In the genomic region with DNA sequence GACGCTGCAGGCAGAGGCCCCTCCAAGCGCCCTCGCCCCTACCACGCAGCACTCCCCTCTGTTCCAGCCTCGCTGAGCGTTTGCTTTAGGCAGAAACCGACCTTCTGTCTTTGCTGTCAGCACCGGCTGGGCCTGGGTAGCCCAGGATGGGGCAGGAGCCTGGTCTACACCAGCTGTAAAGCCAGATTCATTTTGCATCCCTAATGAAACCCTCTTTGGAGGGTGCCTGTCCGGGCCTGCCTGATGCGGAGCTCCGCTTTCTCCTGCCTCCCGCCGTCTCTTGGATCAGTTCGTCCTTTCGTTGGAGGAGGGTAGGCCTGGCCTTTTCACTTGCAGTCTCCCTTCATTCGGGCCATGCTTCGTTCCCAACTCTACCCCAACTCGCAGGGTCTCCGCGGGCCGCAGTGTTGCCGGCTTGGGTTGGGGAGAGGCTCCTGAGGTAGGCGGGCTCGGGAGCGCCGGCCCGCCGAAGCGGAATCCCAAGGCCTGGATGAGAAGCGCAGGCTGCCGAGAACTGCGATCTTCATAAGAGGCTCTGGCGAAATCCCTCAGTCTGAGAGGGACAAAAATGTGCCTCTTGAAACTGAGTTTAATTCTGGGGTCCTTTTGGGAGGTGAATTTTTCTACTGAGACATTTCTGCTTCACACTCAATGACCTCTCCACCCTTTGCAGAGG, we compare ENCODE assay signal across 19 cellular contexts. TPM values are rescaled to one million over a fixed set of nuclear protein-coding genes. Genes with fewer than 3 reads are reported as not detected.
A peak's percentile ranks its signal among the peaks of the same experiment; 100 is the strongest.
DNase-seq lines count a peak whose midpoint lies in the region; ATAC-seq, FAIRE-seq and TF ChIP-seq lines count a peak whose summit lies in the region.
"Had no signal": no experiment of that assay in that cellular context is flagged by ENCODE, and none has a peak within 500 bp of the region (broad histone marks: within the 10 kb centered on the region; RNA-seq: fewer than 3 reads in every experiment).

No MANE protein-coding gene starts in this region.

- H2AK5ac ChIP-seq in neuronal stem cell (ENCODE audit: low read depth, low read length) = no peak overlapping the region

- H4K91ac ChIP-seq in neuronal stem cell (ENCODE audit: low read depth, low read length, poor library complexity) = no peak overlapping the region

- H3K27ac ChIP-seq in HEK293 (ENCODE audit: extremely low read depth, low read depth, low read length) (peak overlapping the region; percentile 44), SK-N-SH (ENCODE audit: low read depth in 2 of 2, low read length in 1 of 2) (no peak overlapping the region), kidney (ENCODE audit: low read depth in 2 of 2, low read length in 2 of 2) (peak overlapping the region; percentile 85 to 89), neuronal stem cell (replicated peaks; ENCODE audit: low read length) (no peak overlapping the region), osteoblast (ENCODE audit: low read depth, low read length) (no peak overlapping the region)
- H3K27ac ChIP-seq: upper lobe of right lung had no signal

- intact Hi-C loops in kidney (cut with DNase I) = no loop called here

- H3K27me3 ChIP-seq in SK-N-SH (ENCODE audit: insufficient read depth) (peaks cover 100% of the 10 kb centered on the region), neuronal stem cell (ENCODE audit: control insufficient read depth in 3 of 3, insufficient read depth in 3 of 3, low read depth in 1 of 3, low read length in 3 of 3) (peaks cover 74 to 100% (median 99%) of the 10 kb centered on the region in 3 experiments), osteoblast (ENCODE audit: insufficient read depth, low read length) (peaks cover 100% of the 10 kb centered on the region)

- peak overlapping the region; percentile 12; the same call in 1 of the 2 replicates for H3K4me2 ChIP-seq in SK-N-SH
- no peak overlapping the region for H3K4me2 ChIP-seq in neuronal stem cell (ENCODE audit: insufficient read depth, low read length, poor library complexity, severe bottlenecking)
- no peak overlapping the region for H3K4me2 ChIP-seq in osteoblast (ENCODE audit: insufficient read depth, low read length)

- DNase-seq in SK-N-SH = no peak
- peak; percentile 71 for DNase-seq in kidney
- DNase-seq in neuronal stem cell (ENCODE audit: low spot score) = no peak
- no peak for DNase-seq in stimulated activated CD4-positive, alpha-beta T cell treated with anti-CD3 and anti-CD28 coated beads, Interleukin-1b, Interleukin-23, amount 100 ng/mL, for 48 hours
- DNase-seq in cerebellum (ENCODE audit: low spot score) = no peak
- DNase-seq in osteoblast (ENCODE audit: insufficient read length, low spot score, missing footprints) = no peak
- DNase-seq: activated CD4-positive, alpha-beta memory T cell treated with anti-CD3 and anti-CD28 coated beads for 36 hours; amygdala; C1 segment of cervical spinal cord; cerebellar nuclear complex; DMS153; hypothalamus; NCI-H1105 treated with DMSO at 0.1 percent for 48 hours; stimulated activated naive CD4-positive, alpha-beta T cell treated with Interleukin-2 at 50 U/mL for 16 hours; upper lobe of right lung had no signal

- H3K9ac ChIP-seq in SK-N-SH (no peak overlapping the region), kidney (ENCODE audit: low read length in 2 of 2) (peak overlapping the region; percentile 43 to 81), neuronal stem cell (ENCODE audit: low read depth, low read length, poor library complexity) (peak overlapping the region; percentile 31)

- H4K8ac ChIP-seq in neuronal stem cell (ENCODE audit: low read depth, low read length) = no peak overlapping the region

- H2AFZ ChIP-seq in SK-N-SH (ENCODE audit: low read depth) = 0 out of 2 replicates have a peak overlapping the region, but pooled peaks have one; percentile 17
- peak overlapping the region; percentile 74 for H2AFZ ChIP-seq in neuronal stem cell (ENCODE audit: low read length)
- no peak overlapping the region for H2AFZ ChIP-seq in osteoblast (ENCODE audit: low read length)

- TF ChIP-seq RAD21 in SK-N-SH (IDR thresholded peaks at IDR 0.05; ENCODE audit: low read length) = no peak

- H4K20me1 ChIP-seq in SK-N-SH (ENCODE audit: insufficient read depth) (peaks cover 25% of the 10 kb centered on the region), osteoblast (ENCODE audit: insufficient read depth, low read length) (peaks cover 13% of the 10 kb centered on the region)

- no peak overlapping the region for H3K4ac ChIP-seq in neuronal stem cell (ENCODE audit: low read length)

- no peak; the same call in 1 of the 2 replicates for TF ChIP-seq CTCF in HEK293 (tag by site-specific recombination; IDR thresholded peaks at IDR 0.05)
- TF ChIP-seq CTCF in SK-N-SH (IDR thresholded peaks at IDR 0.05) = no peak
- TF ChIP-seq CTCF in kidney (IDR thresholded peaks at IDR 0.05; ENCODE audit: borderline replicate concordance, extremely low read depth, insufficient read depth) = no peak
- TF ChIP-seq CTCF in osteoblast (IDR thresholded peaks at IDR 0.05; ENCODE audit: extremely low read depth, low read depth, low read length) = no peak

- CTCF ChIA-PET in HEK293 (lab: Yijun Ruan, JAX) (interaction anchor here (0.7 to 2.7 kb wide), 7 partner anchors 19 to 442 kb away, joined by 3 to 7 read pairs (median 4); no protein-coding TSS in a partner anchor), SK-N-SH (lab: Yijun Ruan, JAX) (interaction anchor here (0.9 to 5.9 kb wide), 12 partner anchors 9 to 448 kb away, joined by 3 to 59 read pairs (median 8); partner anchors contain the start of gene HOXB5)

- H3F3A ChIP-seq in SK-N-SH (replicated peaks; ENCODE audit: insufficient read depth) = no peaks in the 10 kb centered on the region

- H3K14ac ChIP-seq in neuronal stem cell (ENCODE audit: low read length) = no peak overlapping the region

- no peak for ATAC-seq in HG03457 (IDR thresholded peaks at IDR 0.05; ENCODE audit: unreplicated experiment)
- ATAC-seq: upper lobe of right lung had no signal

- peak overlapping the region; percentile 77 for H3K23ac ChIP-seq in neuronal stem cell (ENCODE audit: low read depth, low read length, poor library complexity)

- H3K9me3 ChIP-seq in HEK293 (ENCODE audit: control insufficient read depth, insufficient read depth, low read depth, low read length) = no peaks in the 10 kb centered on the region
- no peaks in the 10 kb centered on the region for H3K9me3 ChIP-seq in SK-N-SH
- no peaks in the 10 kb centered on the region for H3K9me3 ChIP-seq in kidney (ENCODE audit: control insufficient read depth in 1 of 2, low read length in 2 of 2)
- peaks cover 0 to 10% of the 10 kb centered on the region in 2 donors for H3K9me3 ChIP-seq in neuronal stem cell (replicated peaks in 1 of 2; ENCODE audit: control insufficient read depth in 2 of 2, insufficient read depth in 1 of 2, low read depth in 1 of 2, low read length in 2 of 2)
- no peaks in the 10 kb centered on the region for H3K9me3 ChIP-seq in osteoblast (ENCODE audit: low read depth, low read length)
- H3K9me3 ChIP-seq: upper lobe of right lung had no signal

- no peaks in the 10 kb centered on the region for H3K79me2 ChIP-seq in SK-N-SH (ENCODE audit: insufficient read depth)
- no peaks in the 10 kb centered on the region for H3K79me2 ChIP-seq in osteoblast (ENCODE audit: insufficient read depth, low read length)

- H3K36me3 ChIP-seq in HEK293 (ENCODE audit: control insufficient read depth in 2 of 2, insufficient read depth in 1 of 2, low read length in 2 of 2) (peaks cover 0 to 26% of the 10 kb centered on the region in 2 experiments; a peak in 1 of 3 replicates), SK-N-SH (replicated peaks in 1 of 2; ENCODE audit: control insufficient read depth in 1 of 2, insufficient read depth in 2 of 2, low read length in 1 of 2) (no peaks in the 10 kb centered on the region), kidney (ENCODE audit: control insufficient read depth in 1 of 2, insufficient read depth in 2 of 2, low read length in 2 of 2) (no peaks in the 10 kb centered on the region), neuronal stem cell (replicated peaks in 1 of 2; ENCODE audit: control insufficient read depth in 2 of 2, insufficient read depth in 2 of 2, low read length in 2 of 2) (no peaks in the 10 kb centered on the region), osteoblast (ENCODE audit: insufficient read depth, low read length) (no peaks in the 10 kb centered on the region)
- H3K36me3 ChIP-seq: upper lobe of right lung had no signal

- no peak for FAIRE-seq in kidney (lab: Jason Lieb, UNC)
- FAIRE-seq: endometrium, H54 had no signal

- H2BK5ac ChIP-seq in neuronal stem cell (ENCODE audit: low read length) = no peak overlapping the region

- no peak overlapping the region for H2BK15ac ChIP-seq in neuronal stem cell (ENCODE audit: low read length)

- WGBS in SK-N-SH (ENCODE audit: low lambda C conversion rate) = 23% methylated on average over 33 of the region's 33 CpGs
- no CpG with 5 or more reads among the region's 33 CpGs for WGBS in neuronal stem cell (ENCODE audit: extremely low coverage in 2 of 2, insufficient read length in 2 of 2, insufficient replicate concordance in 1 of 2), 2 donors

- no peaks in the 10 kb centered on the region for H3K79me1 ChIP-seq in neuronal stem cell (ENCODE audit: low read depth, low read length)

- no peak overlapping the region for H2BK12ac ChIP-seq in neuronal stem cell (ENCODE audit: low read length)

- H2BK120ac ChIP-seq in neuronal stem cell (ENCODE audit: low read depth, low read length) = no peak overlapping the region

- no peak for TF ChIP-seq EP300 in SK-N-SH (IDR thresholded peaks at IDR 0.05; ENCODE audit: borderline replicate concordance in 1 of 2, low read depth in 1 of 2, low read length in 1 of 2)

- no peaks in the 10 kb centered on the region for H3K9me2 ChIP-seq in SK-N-SH

- H3K4me3 ChIP-seq in HEK293 (ENCODE audit: low read depth, low read length) = no peak overlapping the region
- no peak overlapping the region for H3K4me3 ChIP-seq in SK-N-SH (ENCODE audit: low read depth in 2 of 2, low read length in 1 of 2)
- peak overlapping the region; percentile 38 to 44 for H3K4me3 ChIP-seq in kidney (ENCODE audit: low read length in 2 of 2)
- no peak overlapping the region for H3K4me3 ChIP-seq in neuronal stem cell (ENCODE audit: low read length in 2 of 2)
- no peak overlapping the region for H3K4me3 ChIP-seq in osteoblast (ENCODE audit: insufficient read depth, low read length)
- H3K4me3 ChIP-seq: upper lobe of right lung had no signal

- no peak overlapping the region for H3K18ac ChIP-seq in neuronal stem cell (ENCODE audit: low read length)

- H3K4me1 ChIP-seq in HEK293 (ENCODE audit: control insufficient read depth, insufficient read depth, low read length) (peaks cover 48% of the 10 kb centered on the region), SK-N-SH (ENCODE audit: control insufficient read depth in 1 of 2, insufficient read depth in 2 of 2, low read depth in 1 of 2, low read length in 1 of 2) (no peaks in the 10 kb centered on the region), kidney (ENCODE audit: control insufficient read depth in 1 of 2, insufficient read depth in 1 of 2, low read depth in 1 of 2, low read length in 2 of 2) (peaks cover 0 to 11% of the 10 kb centered on the region in 2 donors), neuronal stem cell (ENCODE audit: control insufficient read depth in 2 of 2, insufficient read depth in 1 of 2, low read depth in 1 of 2, low read length in 2 of 2) (no peaks in the 10 kb centered on the region), osteoblast (ENCODE audit: insufficient read depth, low read length) (no peaks in the 10 kb centered on the region)

- POLR2A ChIA-PET in HEK293 (lab: Yijun Ruan, JAX) (interaction anchor here (0.6 kb wide), 1 partner anchor 729 kb away, joined by 3 read pairs; no protein-coding TSS in a partner anchor), SK-N-SH (lab: Yijun Ruan, JAX) (no interaction called here)

RNA-seq across cellular contexts. Expression of gene HOXB8, which starts 4.9 kb away (rescaled TPM):
- polyA plus RNA-seq in SK-N-SH (2012; rRNA removed) (not detected in 2 replicates), kidney (ENCODE audit: insufficient read depth, low read depth, low replicate concordance) (19.3 TPM)
- not detected in 2 replicates for polyA plus RNA-seq in SK-N-SH (2012; cell fraction: cytosol; rRNA removed)
- not detected in 2 replicates for polyA plus RNA-seq in SK-N-SH (2012; cell fraction: nucleus; rRNA removed)
- total RNA-seq in kidney (48.7 TPM), cerebellum (not detected), osteoblast (not detected in 2 replicates)
- not detected for polyA plus RNA-seq in neuronal stem cell (2013, experiment 1 of 2)
- not detected for polyA plus RNA-seq in neuronal stem cell (2013, experiment 2 of 2)
- total RNA-seq: activated CD4-positive, alpha-beta memory T cell treated with anti-CD3 and anti-CD28 coated beads for 36 hours had no signal

RNA-seq across cellular contexts. Expression of gene HOXB9, which starts 6.2 kb away (rescaled TPM):
- polyA plus RNA-seq in SK-N-SH (2012; rRNA removed) (not detected in 2 replicates), kidney (ENCODE audit: insufficient read depth, low read depth, low replicate concordance) (29.2 TPM)
- not detected in 2 replicates for polyA plus RNA-seq in SK-N-SH (2012; cell fraction: cytosol; rRNA removed)
- not detected in 2 replicates for polyA plus RNA-seq in SK-N-SH (2012; cell fraction: nucleus; rRNA removed)
- total RNA-seq in kidney (45.8 TPM), cerebellum (0.09 TPM), osteoblast (not detected in 2 replicates)
- polyA plus RNA-seq in neuronal stem cell (2013, experiment 1 of 2) = not detected
- not detected for polyA plus RNA-seq in neuronal stem cell (2013, experiment 2 of 2)
- total RNA-seq: upper lobe of right lung had no signal

RNA-seq across cellular contexts. Expression of gene HOXB7, which starts 9.1 kb away (rescaled TPM):
- not detected in 2 replicates for polyA plus RNA-seq in SK-N-SH (2012; rRNA removed)
- not detected in 2 replicates for polyA plus RNA-seq in SK-N-SH (2012; cell fraction: cytosol; rRNA removed)
- polyA plus RNA-seq in SK-N-SH (2012; cell fraction: nucleus; rRNA removed) = not detected in 2 replicates
- 45.4 TPM for total RNA-seq in kidney
- 49.6 TPM for polyA plus RNA-seq in kidney (ENCODE audit: insufficient read depth, low read depth, low replicate concordance)
- not detected for polyA plus RNA-seq in neuronal stem cell (2013, experiment 1 of 2)
- polyA plus RNA-seq in neuronal stem cell (2013, experiment 2 of 2) = not detected
- total RNA-seq in cerebellum = not detected
- total RNA-seq in osteoblast = 0.36 TPM in 1 of 2 replicates, not detected in the other

RNA-seq across cellular contexts. Expression of gene HOXB6, which starts 15.2 kb away (rescaled TPM):
- not detected in 2 replicates for polyA plus RNA-seq in SK-N-SH (2012; rRNA removed)
- polyA plus RNA-seq in SK-N-SH (2012; cell fraction: cytosol; rRNA removed) = not detected in 2 replicates
- not detected in 2 replicates for polyA plus RNA-seq in SK-N-SH (2012; cell fraction: nucleus; rRNA removed)
- 90.2 TPM for total RNA-seq in kidney
- polyA plus RNA-seq in kidney (ENCODE audit: insufficient read depth, low read depth, low replicate concordance) = 44.0 TPM
- polyA plus RNA-seq in neuronal stem cell (2013, experiment 1 of 2) = not detected
- not detected for polyA plus RNA-seq in neuronal stem cell (2013, experiment 2 of 2)
- not detected for total RNA-seq in cerebellum
- 0.59 and 0.72 TPM in 2 replicates for total RNA-seq in osteoblast

RNA-seq across cellular contexts. Expression of gene HOXB5, which starts 26.4 kb away (rescaled TPM):
- polyA plus RNA-seq in SK-N-SH (2012; rRNA removed) = not detected in 2 replicates
- polyA plus RNA-seq in SK-N-SH (2012; cell fraction: cytosol; rRNA removed) = 0.01 TPM in 1 of 2 replicates, not detected in the other
- polyA plus RNA-seq in SK-N-SH (2012; cell fraction: nucleus; rRNA removed) = not detected in 2 replicates
- 27.0 TPM for total RNA-seq in kidney
- 12.3 TPM for polyA plus RNA-seq in kidney (ENCODE audit: insufficient read depth, low read depth, low replicate concordance)
- not detected for polyA plus RNA-seq in neuronal stem cell (2013, experiment 1 of 2)
- polyA plus RNA-seq in neuronal stem cell (2013, experiment 2 of 2) = not detected
- total RNA-seq in cerebellum = not detected
- total RNA-seq in osteoblast = not detected in 2 replicates
- total RNA-seq: activated CD4-positive, alpha-beta memory T cell treated with anti-CD3 and anti-CD28 coated beads for 36 hours had no signal

Comparison
In these comparisons a context has a peak if more than half of its experiments do, and no peak if none do; other contexts are left out.
1. H3K27ac ChIP-seq: peak in HEK293 (single experiment) and kidney (2 of 2); none in SK-N-SH (0 of 2), neuronal stem cell (single experiment) and osteoblast (single experiment).
2. H3K4me3 ChIP-seq: peak in kidney (2 of 2); none in HEK293 (single experiment), SK-N-SH (0 of 2), neuronal stem cell (0 of 2) and osteoblast (single experiment).
3. RNA of gene HOXB8, which starts 4.9 kb away (total RNA-seq): 48.7 TPM in kidney (single experiment); not detected in cerebellum (single experiment) and not detected in osteoblast; every median in the first group is over 10 times any median in the second.
4. RNA of gene HOXB9, which starts 6.2 kb away (total RNA-seq): 45.8 TPM in kidney (single experiment); 0.09 TPM in cerebellum (single experiment) and not detected in osteoblast; every median in the first group is over 10 times any median in the second.
5. RNA of gene HOXB7, which starts 9.1 kb away (total RNA-seq): 45.4 TPM in kidney (single experiment); 0.36 TPM in osteoblast and not detected in cerebellum (single experiment); every median in the first group is over 10 times any median in the second.